17 cellular contexts compared by ENCODE assay signal in the genomic region with DNA sequence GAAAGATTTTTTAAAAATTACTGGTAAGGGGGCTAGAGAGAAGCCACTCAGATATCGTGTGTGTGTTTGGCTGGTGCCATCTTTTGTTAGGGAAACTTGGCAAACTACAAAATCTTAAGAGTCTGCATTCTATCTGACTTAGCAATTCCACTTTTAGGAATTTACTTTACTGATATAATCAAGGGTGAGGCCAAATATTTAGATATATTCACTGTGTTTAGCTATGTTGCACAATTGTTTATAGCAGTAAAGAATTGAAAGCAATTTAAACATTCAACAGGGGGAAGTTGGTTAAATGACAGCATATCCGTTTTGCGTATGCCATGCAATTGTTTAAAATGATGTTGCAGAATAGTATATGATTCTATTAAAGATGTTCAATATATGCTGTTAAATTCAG.
"Had no signal": no experiment of that assay in that cellular context is flagged by ENCODE, and none has a peak within 500 bp of the region (broad histone marks: within the 10 kb centered on the region; RNA-seq: fewer than 3 reads in every experiment).

No MANE protein-coding gene starts in this region.

- H3K4me3 ChIP-seq: colonic mucosa, heart left ventricle, psoas muscle, right lobe of liver, tibial artery had no signal

- H3K27me3 Mint-ChIP-seq: stimulated activated memory B cell treated with anti-CD40 and anti-IgM and Interleukin-4, amounts not matched to agents 10 μg/mL and 1 μg/mL and 100 μg/mL, for 72 hours; stimulated activated naive CD8-positive, alpha-beta T cell treated with anti-CD3 and anti-CD28 coated beads, Interleukin-15, Interleukin-2, amounts not matched to agents 100 ng/mL and 50 ng/mL, for 24 hours had no signal

- H3K4me1 Mint-ChIP-seq: natural killer cell had no signal

- H3K27ac Mint-ChIP-seq: endodermal cell; natural killer cell; stimulated activated memory B cell treated with anti-CD40 and anti-IgM and Interleukin-4, amounts not matched to agents 10 μg/mL and 1 μg/mL and 100 μg/mL, for 72 hours; stimulated activated naive CD8-positive, alpha-beta T cell treated with anti-CD3 and anti-CD28 coated beads, Interleukin-15, Interleukin-2, amounts not matched to agents 100 ng/mL and 50 ng/mL, for 24 hours had no signal

- H3K9me3 Mint-ChIP-seq: endodermal cell; natural killer cell; stimulated activated memory B cell treated with anti-CD40 and anti-IgM and Interleukin-4, amounts not matched to agents 10 μg/mL and 1 μg/mL and 100 μg/mL, for 72 hours; stimulated activated naive CD8-positive, alpha-beta T cell treated with anti-CD3 and anti-CD28 coated beads, Interleukin-15, Interleukin-2, amounts not matched to agents 100 ng/mL and 50 ng/mL, for 24 hours had no signal

- H3K4me3 Mint-ChIP-seq: endodermal cell; natural killer cell; stimulated activated memory B cell treated with anti-CD40 and anti-IgM and Interleukin-4, amounts not matched to agents 10 μg/mL and 1 μg/mL and 100 μg/mL, for 72 hours; stimulated activated naive CD8-positive, alpha-beta T cell treated with anti-CD3 and anti-CD28 coated beads, Interleukin-15, Interleukin-2, amounts not matched to agents 100 ng/mL and 50 ng/mL, for 24 hours had no signal

- ATAC-seq: heart left ventricle; left lobe of liver; natural killer cell; psoas muscle; right lobe of liver; stimulated activated memory B cell treated with anti-CD40 and anti-IgM and Interleukin-4, amounts not matched to agents 10 μg/mL and 1 μg/mL and 100 μg/mL, for 72 hours had no signal

- DNase-seq: colonic mucosa; effector CD4-positive, alpha-beta T cell; endodermal cell; erythroblast; heart left ventricle; hippocampal formation; islet precursor cell; mammary epithelial cell; natural killer cell; psoas muscle; retina; right lobe of liver; stimulated activated CD4-positive, alpha-beta T cell treated with anti-CD3 and anti-CD28 coated beads, Interleukin-4, amount 100 ng/mL, for 24 hours; tibial artery had no signal

- H3K36me3 Mint-ChIP-seq: natural killer cell; stimulated activated memory B cell treated with anti-CD40 and anti-IgM and Interleukin-4, amounts not matched to agents 10 μg/mL and 1 μg/mL and 100 μg/mL, for 72 hours had no signal
